11 cellular contexts compared by ENCODE assay signal in genomic region chr14:72615511-72616121, GRCh38.
DNase-seq lines count a peak whose midpoint lies in the region; ATAC-seq and TF ChIP-seq lines count a peak whose summit lies in the region.
"Had no signal": no experiment of that assay in that cellular context is flagged by ENCODE, and none has a peak within 500 bp of the region (broad histone marks: within the 10 kb centered on the region; RNA-seq: fewer than 3 reads in every experiment).

No MANE protein-coding gene starts in this region.

- intact Hi-C loops in Right ventricle myocardium inferior (cut with DNase I): loop anchor here (5.0 kb wide), 2 partner anchors 53 to 277 kb away; partner anchors contain the start of gene DPF3

- no peaks in the 10 kb centered on the region for H3K9me3 ChIP-seq in right atrium auricular region

- H3K4me1 ChIP-seq in right atrium auricular region: peaks cover 0 to 61% of the 10 kb centered on the region in 2 donors

- peak overlapping the region; percentile 81 to 82 for H3K27ac ChIP-seq in right atrium auricular region

- no peak for TF ChIP-seq CTCF in right atrium auricular region (IDR thresholded peaks at IDR 0.05)
- TF ChIP-seq CTCF in GM20000 (IDR thresholded peaks at IDR 0.05; ENCODE audit: extremely low read depth, missing control alignments): no peak

- DNase-seq in right atrium auricular region (ENCODE audit: low spot score) (no peak), Right ventricle myocardium inferior (ENCODE audit: missing footprints) (no peak), cerebellar cortex (ENCODE audit: low spot score) (peak; percentile 23), left kidney (ENCODE audit: low read depth, low spot score) (peak; percentile 84), hypothalamus (lab: John Stamatoyannopoulos, UW) (no peak), NCI-H1417 (lab: John Stamatoyannopoulos, UW) (no peak), GM20000 (ENCODE audit: low spot score) (no peak), NCI-H1105 (lab: John Stamatoyannopoulos, UW) (no peak)
- DNase-seq: activated B cell treated with CpG ODN at 0.5 μM for 24 hours; activated naive CD8-positive, alpha-beta T cell treated with anti-CD3 and anti-CD28 coated beads, Interleukin-2, amount 10 ng/mL, durations not matched to agents 7 days and 5 days; AML-193 had no signal

- ATAC-seq in Right ventricle myocardium inferior: no peak

- H3K36me3 ChIP-seq in right atrium auricular region: no peaks in the 10 kb centered on the region

- no peaks in the 10 kb centered on the region for H3K27me3 ChIP-seq in right atrium auricular region

- no peak overlapping the region for H3K4me3 ChIP-seq in right atrium auricular region

Comparison
In these comparisons a context has a peak if more than half of its experiments do, and no peak if none do; other contexts are left out.
1. DNase-seq: peak in cerebellar cortex (single experiment) and left kidney (single experiment); none in right atrium auricular region (single experiment), Right ventricle myocardium inferior (single experiment), hypothalamus (0 of 51), NCI-H1417 (0 of 3), GM20000 (single experiment) and NCI-H1105 (single experiment).